8 cellular contexts compared by ENCODE assay signal in genomic region chr20:25195014-25195961, GRCh38. TPM values are rescaled to one million over a fixed set of nuclear protein-coding genes. Genes with fewer than 3 reads are reported as not detected.
DNase-seq lines count a peak whose midpoint lies in the region; ATAC-seq and TF ChIP-seq lines count a peak whose summit lies in the region.

Gene ENTPD6, plus strand, starts transcription at chr20:25195712. Its CDS starts 10,825 bp downstream, at chr20:25206537.

- H3K9ac ChIP-seq in liver (ENCODE audit: low read depth in 1 of 2, low read length in 2 of 2) = peak within 1 kb of the TSS; percentile 69 to 72

- H3K9me3 Mint-ChIP-seq in dendritic cell treated with granulocyte-macrophage colony-stimulating factor and Interleukin-4, amounts not matched to agents 40 ng/mL and 50 ng/mL, for 4 days = no peaks in the 10 kb centered on the region

- TF ChIP-seq CTCF in liver (IDR thresholded peaks at IDR 0.05; ENCODE audit: low read depth, low read length, missing input control) = no peak

- peak within 1 kb of the TSS; percentile 75 for H3K27ac Mint-ChIP-seq in dendritic cell treated with granulocyte-macrophage colony-stimulating factor and Interleukin-4, amounts not matched to agents 40 ng/mL and 50 ng/mL, for 4 days

- no peaks in the 10 kb centered on the region for H3K27me3 ChIP-seq in liver (ENCODE audit: control insufficient read depth in 4 of 4, insufficient read depth in 4 of 4, low read length in 3 of 4)

- ATAC-seq in GM19328 (IDR thresholded peaks at IDR 0.05; ENCODE audit: unreplicated experiment) = peak; percentile 71
- ATAC-seq in HG03469 (IDR thresholded peaks at IDR 0.05; ENCODE audit: unreplicated experiment) = peak; percentile 62

- peaks cover 40% of the 10 kb centered on the region for H3K4me1 Mint-ChIP-seq in dendritic cell treated with granulocyte-macrophage colony-stimulating factor and Interleukin-4, amounts not matched to agents 40 ng/mL and 50 ng/mL, for 4 days (ENCODE audit: low read depth)

- H3K27me3 Mint-ChIP-seq in dendritic cell treated with granulocyte-macrophage colony-stimulating factor and Interleukin-4, amounts not matched to agents 40 ng/mL and 50 ng/mL, for 4 days = peaks cover 11% of the 10 kb centered on the region

- H3K4me1 ChIP-seq in liver (ENCODE audit: control insufficient read depth in 4 of 4, insufficient read depth in 4 of 4, low read length in 3 of 4) = peaks cover 3 to 16% (median 9%) of the 10 kb centered on the region in 4 donors

- peaks cover 36% of the 10 kb centered on the region for H3K36me3 Mint-ChIP-seq in dendritic cell treated with granulocyte-macrophage colony-stimulating factor and Interleukin-4, amounts not matched to agents 40 ng/mL and 50 ng/mL, for 4 days (ENCODE audit: low read depth)

- 7% methylated on average over 75 of the region's 75 CpGs for WGBS in liver

- peak; percentile 6 to 15 for TF ChIP-seq RAD21 in liver (IDR thresholded peaks at IDR 0.05)

- H3K36me3 ChIP-seq in liver (ENCODE audit: control insufficient read depth in 4 of 4, insufficient read depth in 3 of 4, low read depth in 1 of 4, low read length in 3 of 4) = no peaks in the 10 kb centered on the region

- H3K4me3 ChIP-seq in liver (ENCODE audit: low read depth in 1 of 3, low read length in 3 of 3) = peak within 1 kb of the TSS; percentile 78 to 96 (median 88)

- peak; percentile 42 to 97 (median 88) for DNase-seq in C1 segment of cervical spinal cord (lab: John Stamatoyannopoulos, UW)
- DNase-seq in NCI-H526 treated with DMSO at 0.1 percent for 48 hours (lab: John Stamatoyannopoulos, UW) = peak; percentile 84
- peak; percentile 82 to 88 for DNase-seq in activated CD4-positive, alpha-beta T cell treated with anti-CD3 and anti-CD28 coated beads, Interleukin-2, amount 50 U/mL, for 24 hours (ENCODE audit: low read depth in 1 of 2, low spot score in 1 of 2)
- DNase-seq in stimulated activated CD4-positive, alpha-beta T cell treated with anti-CD3 and anti-CD28 coated beads, Interleukin-4, amount 100 ng/mL, for 1 hour = peak; percentile 91

- H3K27ac ChIP-seq in liver (ENCODE audit: low read depth in 1 of 2, low read length in 2 of 2) = peak within 1 kb of the TSS; percentile 78 to 81

- peak within 1 kb of the TSS; percentile 97 for H3K4me3 Mint-ChIP-seq in dendritic cell treated with granulocyte-macrophage colony-stimulating factor and Interleukin-4, amounts not matched to agents 40 ng/mL and 50 ng/mL, for 4 days

- intact Hi-C loops in dendritic cell treated with granulocyte-macrophage colony-stimulating factor and Interleukin-4, amounts not matched to agents 40 ng/mL and 50 ng/mL, for 4 days (cut with micrococcal nuclease) = loop anchor here (5.0 kb wide), 1 partner anchor 203 kb away; the partner anchor contains the start of gene APMAP

- H3K9me3 ChIP-seq in liver (ENCODE audit: control insufficient read depth in 4 of 4, low read length in 3 of 4) = no peaks in the 10 kb centered on the region

TF ChIP-seq in liver, 16 proteins besides CTCF, POLR2A, EP300 and RAD21:
- no peak for TF ChIP-seq FOXA1 (IDR thresholded peaks at IDR 0.05)
- peak; percentile 49 for TF ChIP-seq YY1 (IDR thresholded peaks at IDR 0.05)
- peak; percentile 30 for TF ChIP-seq REST (IDR thresholded peaks at IDR 0.05)

RNA-seq across cellular contexts. Expression of gene ENTPD6, which starts in this region (rescaled TPM):
- 10 to 100 TPM; 19.0 to 29.7 TPM for total RNA-seq in liver
- 10 to 100 TPM; 14.9 to 29.9 TPM for polyA plus RNA-seq in liver

Comparison
In these comparisons a context has a peak if more than half of its experiments do, and no peak if none do; other contexts are left out.
1. Peak in every context shown above with its lines: DNase-seq, ATAC-seq, H3K4me3 ChIP-seq and H3K27ac ChIP-seq.